ENCODE assay signal across 9 cellular contexts in the genomic region with DNA sequence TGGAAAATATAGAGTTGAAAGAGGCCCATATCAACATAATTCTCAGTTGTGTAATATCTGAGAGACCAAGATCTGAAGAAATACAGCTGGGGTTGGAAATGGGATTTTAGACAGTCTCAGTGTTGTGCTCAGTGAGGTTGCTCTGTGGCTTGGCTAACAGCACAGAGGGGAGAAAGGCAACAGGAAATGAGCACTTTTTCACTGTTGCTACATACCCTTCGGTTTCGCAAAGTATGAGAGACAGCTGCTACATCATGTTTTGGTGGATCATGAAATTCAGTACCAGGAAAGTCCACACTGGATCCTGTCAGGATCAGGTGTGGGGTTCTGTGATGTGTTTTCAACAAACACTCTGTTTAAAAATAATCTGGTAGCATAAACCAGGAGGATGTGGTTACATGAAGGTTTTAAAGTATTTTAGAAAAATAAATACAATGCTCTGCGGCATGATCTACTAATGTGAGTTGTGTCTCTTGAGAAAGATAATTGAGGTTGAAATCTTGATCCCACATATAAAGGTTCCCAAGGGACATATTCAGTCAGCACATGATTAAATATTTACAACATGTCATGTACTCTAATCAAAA. TPM values are rescaled to one million over a fixed set of nuclear protein-coding genes. Genes with fewer than 3 reads are reported as not detected.
DNase-seq lines count a peak whose midpoint lies in the region; ATAC-seq and TF ChIP-seq lines count a peak whose summit lies in the region.
"Had no signal": no experiment of that assay in that cellular context is flagged by ENCODE, and none has a peak within 500 bp of the region (broad histone marks: within the 10 kb centered on the region; RNA-seq: fewer than 3 reads in every experiment).

No MANE protein-coding gene starts in this region.

- H3K9me3 ChIP-seq in CD4-positive, CD25-positive, alpha-beta regulatory T cell (ENCODE audit: control insufficient read depth in 2 of 2, low read length in 2 of 2) = no peaks in the 10 kb centered on the region
- no peaks in the 10 kb centered on the region for H3K9me3 ChIP-seq in neutrophil
- H3K9me3 ChIP-seq: tibial artery had no signal

- H3K4me1 Mint-ChIP-seq in CD4-positive, CD25-positive, alpha-beta regulatory T cell = peaks cover 10 to 28% (median 18%) of the 10 kb centered on the region in 4 donors
- peaks cover 35% of the 10 kb centered on the region for H3K4me1 Mint-ChIP-seq in activated naive CD8-positive, alpha-beta T cell (ENCODE audit: low read depth)

- peak overlapping the region; percentile 43 for H3K4me3 ChIP-seq in CD4-positive, CD25-positive, alpha-beta regulatory T cell (ENCODE audit: low read depth, low read length)
- peak overlapping the region; percentile 22 to 24 for H3K4me3 ChIP-seq in neutrophil (ENCODE audit: low read depth in 1 of 2, low read length in 1 of 2)
- H3K4me3 ChIP-seq: tibial artery had no signal

- peaks cover 10% of the 10 kb centered on the region for H3K4me1 ChIP-seq in CD4-positive, CD25-positive, alpha-beta regulatory T cell (ENCODE audit: control insufficient read depth, insufficient read depth, low read length, poor library complexity, severe bottlenecking)
- peaks cover 53 to 69% of the 10 kb centered on the region in 2 experiments for H3K4me1 ChIP-seq in neutrophil (ENCODE audit: control insufficient read depth in 1 of 2, insufficient read depth in 1 of 2, low read depth in 1 of 2, low read length in 1 of 2)

- no peak for TF ChIP-seq CTCF in neutrophil (IDR thresholded peaks at IDR 0.05)

- H3K27me3 Mint-ChIP-seq in CD4-positive, CD25-positive, alpha-beta regulatory T cell = peaks cover 29% of the 10 kb centered on the region
- H3K27me3 Mint-ChIP-seq in activated naive CD8-positive, alpha-beta T cell = peaks cover 1% of the 10 kb centered on the region

- no peaks in the 10 kb centered on the region for H3K36me3 ChIP-seq in CD4-positive, CD25-positive, alpha-beta regulatory T cell (ENCODE audit: control insufficient read depth, insufficient read depth, low read length)
- no peaks in the 10 kb centered on the region for H3K36me3 ChIP-seq in neutrophil
- H3K36me3 ChIP-seq: tibial artery had no signal

- DNase-seq in CD4-positive, CD25-positive, alpha-beta regulatory T cell = peak in 1 of 3 donors; percentile 58
- DNase-seq in NCI-H1694 (lab: John Stamatoyannopoulos, UW) (no peak), kidney tubule cell (ENCODE audit: low spot score) (no peak), D341Med (ENCODE audit: low spot score) (no peak)

- H3K27ac ChIP-seq in CD4-positive, CD25-positive, alpha-beta regulatory T cell (ENCODE audit: insufficient read depth, low read length, poor library complexity, severe bottlenecking) = no peak overlapping the region
- H3K27ac ChIP-seq in neutrophil = peak overlapping the region; percentile 87

- peak overlapping the region; percentile 1 to 64 (median 49) for H3K27ac Mint-ChIP-seq in CD4-positive, CD25-positive, alpha-beta regulatory T cell
- peak overlapping the region; percentile 69 for H3K27ac Mint-ChIP-seq in activated naive CD8-positive, alpha-beta T cell

- H3K36me3 Mint-ChIP-seq in CD4-positive, CD25-positive, alpha-beta regulatory T cell = no peaks in the 10 kb centered on the region
- H3K36me3 Mint-ChIP-seq in activated naive CD8-positive, alpha-beta T cell = no peaks in the 10 kb centered on the region

- peak; percentile 76 to 82 for ATAC-seq in CD4-positive, CD25-positive, alpha-beta regulatory T cell (ENCODE audit: low read depth in 2 of 2)
- ATAC-seq in GM19351 (IDR thresholded peaks at IDR 0.05; ENCODE audit: unreplicated experiment) (peak; percentile 86), HG03378 (IDR thresholded peaks at IDR 0.05; ENCODE audit: unreplicated experiment) (peak; percentile 86)

- peak overlapping the region in 3 of 4 donors; percentile 3 to 27 (median 11) for H3K4me3 Mint-ChIP-seq in CD4-positive, CD25-positive, alpha-beta regulatory T cell
- H3K4me3 Mint-ChIP-seq in activated naive CD8-positive, alpha-beta T cell = peak overlapping the region; percentile 53

- H3K9me3 Mint-ChIP-seq in CD4-positive, CD25-positive, alpha-beta regulatory T cell = peaks cover 0 to 3% (median 0%) of the 10 kb centered on the region in 7 donors
- no peaks in the 10 kb centered on the region for H3K9me3 Mint-ChIP-seq in activated naive CD8-positive, alpha-beta T cell (ENCODE audit: low read depth)

- peaks cover 10% of the 10 kb centered on the region for H3K27me3 ChIP-seq in CD4-positive, CD25-positive, alpha-beta regulatory T cell (ENCODE audit: control insufficient read depth, insufficient read depth, low read length)
- H3K27me3 ChIP-seq in neutrophil = peaks cover 3% of the 10 kb centered on the region
- H3K27me3 ChIP-seq: tibial artery had no signal

RNA-seq across cellular contexts. Expression of a gene that starts 6.9 kb away (rescaled TPM):
- not detected for total RNA-seq in CD4-positive, CD25-positive, alpha-beta regulatory T cell
- not detected for polyA plus RNA-seq in CD4-positive, CD25-positive, alpha-beta regulatory T cell
